Comparison of ENCODE assay signal across 26 cellular contexts in the genomic region with DNA sequence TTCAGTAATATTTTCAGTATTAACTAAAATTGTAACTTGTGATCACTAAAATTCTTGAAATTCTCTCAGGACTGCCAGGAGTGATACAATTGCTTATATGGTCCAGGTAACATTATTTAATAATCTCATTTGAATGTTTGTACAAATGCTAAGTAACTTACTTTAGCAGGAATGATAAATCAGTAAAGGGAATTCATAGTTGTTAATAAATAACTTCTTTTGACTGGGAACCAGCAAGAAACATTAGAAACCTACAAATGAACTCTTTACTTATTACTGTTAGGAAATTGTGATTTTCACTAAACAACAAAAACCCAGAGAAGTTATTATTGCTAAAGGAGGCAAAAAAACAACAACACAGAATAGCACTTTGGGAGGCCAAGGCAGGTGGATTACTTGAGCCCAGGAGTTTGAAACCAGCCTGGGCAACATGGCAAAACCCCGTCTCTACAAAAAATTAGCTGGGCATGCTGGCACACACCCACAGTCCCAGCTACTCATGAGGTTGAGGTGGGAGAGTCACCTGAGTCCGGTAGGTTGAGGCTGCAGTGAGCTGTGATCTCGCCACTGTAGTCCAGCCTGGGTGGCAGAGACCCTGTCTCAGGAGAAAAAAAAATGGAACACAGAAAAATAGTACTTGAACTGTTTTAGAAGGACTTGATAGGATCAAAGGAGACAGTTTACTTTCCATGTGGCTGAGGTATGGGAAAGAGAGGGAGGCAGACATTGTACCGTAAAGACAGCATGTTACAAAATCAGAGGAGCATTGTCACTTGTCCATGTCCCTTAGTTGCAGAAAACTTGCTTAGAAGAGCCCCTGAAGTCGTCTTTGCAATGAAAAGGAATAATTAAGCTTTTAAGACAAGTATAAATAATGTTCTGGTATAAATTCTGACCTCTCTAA. TPM values are rescaled to one million over a fixed set of nuclear protein-coding genes. Genes with fewer than 3 reads are reported as not detected.
DNase-seq lines count a peak whose midpoint lies in the region; ATAC-seq and TF ChIP-seq lines count a peak whose summit lies in the region.
"Had no signal": no experiment of that assay in that cellular context is flagged by ENCODE, and none has a peak within 500 bp of the region (broad histone marks: within the 10 kb centered on the region; RNA-seq: fewer than 3 reads in every experiment).

No MANE protein-coding gene starts in this region.

- H4K20me1 ChIP-seq in H9 (ENCODE audit: control insufficient read depth, insufficient read depth, insufficient read length) (no peaks in the 10 kb centered on the region), hepatocyte (ENCODE audit: insufficient read depth, poor library complexity, severe bottlenecking) (peaks cover 18% of the 10 kb centered on the region), PC-9 (ENCODE audit: insufficient read depth) (no peaks in the 10 kb centered on the region; the same call in 1 of the 2 replicates)

- H2BK120ac ChIP-seq in H9 (ENCODE audit: low read depth, low read length, poor library complexity, severe bottlenecking): no peak overlapping the region

- H3K4me2 ChIP-seq in H9 (ENCODE audit: insufficient read depth, insufficient read length, low read length) (no peak overlapping the region), hepatocyte (no peak overlapping the region), PC-9 (no peak overlapping the region)

- H3K4me1 ChIP-seq in H9 (ENCODE audit: insufficient read depth, low read length) (no peaks in the 10 kb centered on the region), hepatocyte (ENCODE audit: insufficient read depth) (no peaks in the 10 kb centered on the region), PC-9 (replicated peaks; ENCODE audit: insufficient read depth) (no peaks in the 10 kb centered on the region)
- H3K4me1 ChIP-seq: ascending aorta, parathyroid adenoma, SJCRH30 had no signal

- H2AFZ ChIP-seq in H9 (ENCODE audit: low read length) (no peak overlapping the region), hepatocyte (no peak overlapping the region), PC-9 (no peak overlapping the region)
- H2AFZ ChIP-seq: parathyroid adenoma had no signal

- H3K9me3 ChIP-seq in H9 (ENCODE audit: control insufficient read depth, low read depth, low read length) (no peaks in the 10 kb centered on the region), hepatocyte (ENCODE audit: low read depth) (no peaks in the 10 kb centered on the region), PC-9 (ENCODE audit: insufficient read depth, low read depth) (no peaks in the 10 kb centered on the region)
- H3K9me3 ChIP-seq: ascending aorta, left ventricle myocardium inferior, sigmoid colon, tibial artery had no signal

- no peak overlapping the region for H4K8ac ChIP-seq in H9 (replicated peaks; ENCODE audit: insufficient read length, low read depth, low read length)

- H3K23ac ChIP-seq in H9 (ENCODE audit: insufficient read length, low read depth, low read length): no peak overlapping the region

- H3K27me3 ChIP-seq in H9 (ENCODE audit: insufficient read depth, low read length): no peaks in the 10 kb centered on the region
- no peaks in the 10 kb centered on the region for H3K27me3 ChIP-seq in hepatocyte
- no peaks in the 10 kb centered on the region for H3K27me3 ChIP-seq in PC-9 (ENCODE audit: insufficient read depth, low read depth)
- H3K27me3 ChIP-seq: ascending aorta, heart left ventricle, sigmoid colon, SJCRH30, tibial artery had no signal

- H3K36me3 Mint-ChIP-seq in CD14-positive monocyte (peaks cover 5 to 25% of the 10 kb centered on the region in 2 donors), H9 (ENCODE audit: insufficient read depth in 1 of 3, low read depth in 3 of 3) (no peaks in the 10 kb centered on the region; a peak in 2 of 7 replicates), naive B cell (peaks cover 6 to 17% of the 10 kb centered on the region in 2 donors)
- peaks cover 32% of the 10 kb centered on the region for H3K36me3 Mint-ChIP-seq in dendritic cell treated with granulocyte-macrophage colony-stimulating factor and Interleukin-4, amounts not matched to agents 40 ng/mL and 50 ng/mL, for 4 days (ENCODE audit: low read depth)
- H3K36me3 Mint-ChIP-seq: natural killer cell had no signal

- POLR2A ChIA-PET in GM10248 (lab: Yijun Ruan, JAX): no interaction called here
- POLR2A ChIA-PET in PC-9 (lab: Charles Lee; ENCODE audit: unreplicated experiment): no interaction called here

- WGBS in H9 (ENCODE audit: extremely low coverage, insufficient read length, low lambda C conversion rate): no CpG with 5 or more reads among the region's 5 CpGs
- 79% methylated on average over 5 of the region's 5 CpGs for WGBS in hepatocyte (ENCODE audit: low lambda C conversion rate, missing lambda C conversion rate)

- H2BK12ac ChIP-seq in H9 (ENCODE audit: insufficient read length, low read depth, low read length): no peak overlapping the region

- no peak overlapping the region for H3K9ac ChIP-seq in H9 (ENCODE audit: extremely low read depth, insufficient read length, low read length)
- H3K9ac ChIP-seq: parathyroid adenoma had no signal

- H3K79me2 ChIP-seq in H9 (ENCODE audit: insufficient read depth, low read length) (no peaks in the 10 kb centered on the region; the same call in 1 of the 2 replicates), hepatocyte (peaks cover 98% of the 10 kb centered on the region), PC-9 (ENCODE audit: low read depth) (peaks cover 12% of the 10 kb centered on the region)

- H3K27ac Mint-ChIP-seq in CD14-positive monocyte (peak overlapping the region in 5 of 7 donors; percentile 5 to 88 (median 49)), H9 (peak overlapping the region in 2 of 3 experiments; percentile 20 to 34; a peak in 2 of 7 replicates), naive B cell (peak overlapping the region in 4 of 6 donors; percentile 15 to 93 (median 72))
- peak overlapping the region; percentile 54 for H3K27ac Mint-ChIP-seq in dendritic cell treated with granulocyte-macrophage colony-stimulating factor and Interleukin-4, amounts not matched to agents 40 ng/mL and 50 ng/mL, for 4 days
- H3K27ac Mint-ChIP-seq: activated naive CD4-positive, alpha-beta T cell treated with anti-CD3 and anti-CD28 coated beads, Interleukin-2, amount 50 U/mL, for 72 hours; activated T-cell treated with anti-CD3 and anti-CD28 coated beads, Interleukin-2, amount 50 U/mL, for 24 hours; stimulated activated naive CD8-positive, alpha-beta T cell treated with anti-CD3 and anti-CD28 coated beads, Interleukin-15, amount 100 ng/mL, for 72 hours had no signal

- H3K27me3 Mint-ChIP-seq in CD14-positive monocyte (ENCODE audit: low read depth in 3 of 3) (no peaks in the 10 kb centered on the region), H9 (ENCODE audit: low read depth) (no peaks in the 10 kb centered on the region), naive B cell (no peaks in the 10 kb centered on the region)
- no peaks in the 10 kb centered on the region for H3K27me3 Mint-ChIP-seq in dendritic cell treated with granulocyte-macrophage colony-stimulating factor and Interleukin-4, amounts not matched to agents 40 ng/mL and 50 ng/mL, for 4 days
- H3K27me3 Mint-ChIP-seq: activated T-cell treated with anti-CD3 and anti-CD28 coated beads, Interleukin-2, amount 50 U/mL, for 24 hours; central memory CD8-positive, alpha-beta T cell; stimulated activated naive CD8-positive, alpha-beta T cell treated with anti-CD3 and anti-CD28 coated beads, Interleukin-15, amount 100 ng/mL, for 72 hours had no signal

- H3K9me3 Mint-ChIP-seq in CD14-positive monocyte (no peaks in the 10 kb centered on the region), H9 (no peaks in the 10 kb centered on the region), naive B cell (no peaks in the 10 kb centered on the region)
- no peaks in the 10 kb centered on the region for H3K9me3 Mint-ChIP-seq in dendritic cell treated with granulocyte-macrophage colony-stimulating factor and Interleukin-4, amounts not matched to agents 40 ng/mL and 50 ng/mL, for 4 days
- H3K9me3 Mint-ChIP-seq: activated naive CD4-positive, alpha-beta T cell treated with anti-CD3 and anti-CD28 coated beads, Interleukin-2, amount 50 U/mL, for 72 hours; activated T-cell treated with anti-CD3 and anti-CD28 coated beads, Interleukin-2, amount 50 U/mL, for 24 hours; central memory CD8-positive, alpha-beta T cell; natural killer cell; stimulated activated naive CD8-positive, alpha-beta T cell treated with anti-CD3 and anti-CD28 coated beads, Interleukin-15, amount 100 ng/mL, for 72 hours had no signal

- no peak for DNase-seq in CD14-positive monocyte (ENCODE audit: low spot score)
- no peak for DNase-seq in H9
- DNase-seq in naive B cell: no peak
- no peak for DNase-seq in GM10248 (ENCODE audit: extremely low spot score)
- DNase-seq in hepatocyte (ENCODE audit: low spot score): no peak
- DNase-seq in PC-9: no peak
- DNase-seq: activated T-cell treated with anti-CD3 and anti-CD28 coated beads, Interleukin-2, amount 50 U/mL, for 24 hours; heart left ventricle; left ventricle myocardium inferior; midbrain; MM.1S; natural killer cell; NCI-H1694; NCI-H2171; NCI-H510A treated with DMSO at 0.1 percent for 48 hours; sigmoid colon; SJCRH30; stimulated activated naive CD8-positive, alpha-beta T cell treated with anti-CD3 and anti-CD28 coated beads, Interleukin-15, amount 100 ng/mL, for 72 hours; tibial artery had no signal

- H4K5ac ChIP-seq in H9 (ENCODE audit: insufficient read length, low read depth, low read length): no peak overlapping the region

- H3T11ph ChIP-seq in H9 (ENCODE audit: low read length): no peak overlapping the region

- no peak overlapping the region for H2BK20ac ChIP-seq in H9 (ENCODE audit: low read depth, low read length, poor library complexity, severe bottlenecking)

- no peak overlapping the region for H2AK5ac ChIP-seq in H9 (ENCODE audit: insufficient read length, low read length)

- no peak overlapping the region for H4K91ac ChIP-seq in H9 (ENCODE audit: insufficient read length, low read depth, low read length)

- no peak overlapping the region for H3K14ac ChIP-seq in H9 (ENCODE audit: insufficient read depth, low read length)

- TF ChIP-seq CTCF in CD14-positive monocyte (IDR thresholded peaks at IDR 0.05): no peak
- no peak for TF ChIP-seq CTCF in H9 (conservative IDR thresholded peaks at IDR 0.05)
- no peak for TF ChIP-seq CTCF in GM10248 (IDR thresholded peaks at IDR 0.05; ENCODE audit: control extremely low read depth, extremely low read depth, low read depth, missing control alignments)
- TF ChIP-seq CTCF in hepatocyte (IDR thresholded peaks at IDR 0.05; ENCODE audit: poor library complexity): no peak
- TF ChIP-seq CTCF in PC-9 (conservative IDR thresholded peaks at IDR 0.05): no peak

- H3K4me3 Mint-ChIP-seq in CD14-positive monocyte (no peak overlapping the region), H9 (no peak overlapping the region), naive B cell (peak overlapping the region in 3 of 8 donors; percentile 29 to 69 (median 49))
- no peak overlapping the region for H3K4me3 Mint-ChIP-seq in dendritic cell treated with granulocyte-macrophage colony-stimulating factor and Interleukin-4, amounts not matched to agents 40 ng/mL and 50 ng/mL, for 4 days
- H3K4me3 Mint-ChIP-seq: activated T-cell treated with anti-CD3 and anti-CD28 coated beads, Interleukin-2, amount 50 U/mL, for 24 hours; central memory CD8-positive, alpha-beta T cell; natural killer cell; stimulated activated naive CD8-positive, alpha-beta T cell treated with anti-CD3 and anti-CD28 coated beads, Interleukin-15, amount 100 ng/mL, for 72 hours had no signal

- BruUV-seq in PC-9 (replicated peaks; lab: Mats Ljungman, UMichigan): no TSS peak

- no peaks in the 10 kb centered on the region for H3K9me2 ChIP-seq in hepatocyte (replicated peaks; ENCODE audit: insufficient read depth)
- H3K9me2 ChIP-seq in PC-9 (ENCODE audit: insufficient read depth): no peaks in the 10 kb centered on the region

- H3K36me3 ChIP-seq in hepatocyte (replicated peaks; ENCODE audit: insufficient read depth, low read depth) (no peaks in the 10 kb centered on the region), PC-9 (ENCODE audit: low read depth) (no peaks in the 10 kb centered on the region)
- H3K36me3 ChIP-seq: ascending aorta, left ventricle myocardium inferior, sigmoid colon, SJCRH30, tibial artery had no signal

- H2BK15ac ChIP-seq in H9 (ENCODE audit: low read depth, low read length): no peak overlapping the region

- H2BK5ac ChIP-seq in H9 (ENCODE audit: insufficient read length, low read length): no peak overlapping the region

- no peaks in the 10 kb centered on the region for H3K23me2 ChIP-seq in H9 (ENCODE audit: insufficient read length, low read depth, low read length, poor library complexity, severe bottlenecking)

- CTCF ChIA-PET in GM10248 (lab: Yijun Ruan, JAX) (interaction anchor here (1.2 kb wide), 1 partner anchor 11 kb away, joined by 3 read pairs; no protein-coding TSS in a partner anchor), PC-9 (lab: Charles Lee) (no interaction called here)

- no peaks in the 10 kb centered on the region for H3F3A ChIP-seq in PC-9 (ENCODE audit: insufficient read depth, low read depth)

- no peak for ATAC-seq in naive B cell (ENCODE audit: low read depth in 2 of 2)
- no peak for ATAC-seq in HG03469 (IDR thresholded peaks at IDR 0.05; ENCODE audit: unreplicated experiment)
- ATAC-seq: activated naive CD4-positive, alpha-beta T cell treated with anti-CD3 and anti-CD28 coated beads, Interleukin-2, amount 50 U/mL, for 72 hours; heart left ventricle; natural killer cell; stimulated activated naive CD8-positive, alpha-beta T cell treated with anti-CD3 and anti-CD28 coated beads, Interleukin-15, amount 100 ng/mL, for 72 hours had no signal

- H3K27ac ChIP-seq in H9 (ENCODE audit: insufficient read length, low read depth, low read length) (no peak overlapping the region), hepatocyte (no peak overlapping the region), PC-9 (no peak overlapping the region)
- H3K27ac ChIP-seq: ascending aorta, epithelial cell of prostate, heart left ventricle, left ventricle myocardium inferior, parathyroid adenoma, sigmoid colon, SJCRH30, tibial artery had no signal

- H3K4ac ChIP-seq in H9 (ENCODE audit: low read depth, low read length): no peak overlapping the region

- H3K4me1 Mint-ChIP-seq in CD14-positive monocyte (peaks cover 28% of the 10 kb centered on the region), H9 (peaks cover 3 to 10% of the 10 kb centered on the region in 2 experiments), naive B cell (peaks cover 57 to 68% (median 64%) of the 10 kb centered on the region in 3 donors)
- peaks cover 46% of the 10 kb centered on the region for H3K4me1 Mint-ChIP-seq in dendritic cell treated with granulocyte-macrophage colony-stimulating factor and Interleukin-4, amounts not matched to agents 40 ng/mL and 50 ng/mL, for 4 days (ENCODE audit: low read depth)

- H3K56ac ChIP-seq in H9 (ENCODE audit: insufficient read length, low read depth, low read length): no peak overlapping the region

- intact Hi-C loops in CD14-positive monocyte (cut with micrococcal nuclease): no loop called here
- intact Hi-C loops in dendritic cell treated with granulocyte-macrophage colony-stimulating factor and Interleukin-4, amounts not matched to agents 40 ng/mL and 50 ng/mL, for 4 days (cut with micrococcal nuclease): loop anchor here (10.0 kb wide), 1 partner anchor 48 kb away; no protein-coding TSS in a partner anchor
- intact Hi-C loops in PC-9 (cut with micrococcal nuclease; ENCODE audit: unreplicated experiment): no loop called here

- no peaks in the 10 kb centered on the region for H3K79me1 ChIP-seq in H9 (ENCODE audit: insufficient read depth, low read depth, low read length, poor library complexity, severe bottlenecking)

- H3K4me3 ChIP-seq in hepatocyte (no peak overlapping the region), PC-9 (no peak overlapping the region)
- H3K4me3 ChIP-seq: ascending aorta, heart left ventricle, left ventricle myocardium inferior, sigmoid colon, SJCRH30, tibial artery had no signal

- no peak overlapping the region for H3K18ac ChIP-seq in H9 (ENCODE audit: insufficient read length, low read depth, low read length)

RNA-seq across cellular contexts. Expression of a gene that starts 53.1 kb away (rescaled TPM):
- polyA plus RNA-seq in CD14-positive monocyte: 10 to 100 TPM; 68.9 to 69.9 TPM
- 23.5 and 23.7 TPM in 2 replicates for total RNA-seq in H9 (2021)
- polyA plus RNA-seq in naive B cell (ENCODE audit: low read depth in 6 of 6): 100 to 1,000 TPM in 5 of 6 donors, 10 to 100 TPM in 1; 92.5 to 139 (median 123) TPM
- 45.2 and 58.9 TPM in 2 replicates for total RNA-seq in hepatocyte
- 23.0 and 27.5 TPM in 2 replicates for polyA plus RNA-seq in hepatocyte
- 14.2 and 20.2 TPM in 2 replicates for total RNA-seq in PC-9 (2021)

RNA-seq across cellular contexts. Expression of a gene that starts 53.5 kb away (rescaled TPM):
- polyA plus RNA-seq in CD14-positive monocyte (10 to 100 TPM; 26.6 to 41.1 TPM), naive B cell (ENCODE audit: low read depth in 6 of 6) (10 to 100 TPM; 10.6 to 22.4 (median 18.2) TPM), hepatocyte (19.7 and 21.5 TPM in 2 replicates)
- total RNA-seq in H9 (2021) (18.8 and 22.3 TPM in 2 replicates), hepatocyte (21.2 and 47.9 TPM in 2 replicates), PC-9 (2021) (8.5 and 14.9 TPM in 2 replicates)
